19 cellular contexts compared by ENCODE assay signal in the genomic region with DNA sequence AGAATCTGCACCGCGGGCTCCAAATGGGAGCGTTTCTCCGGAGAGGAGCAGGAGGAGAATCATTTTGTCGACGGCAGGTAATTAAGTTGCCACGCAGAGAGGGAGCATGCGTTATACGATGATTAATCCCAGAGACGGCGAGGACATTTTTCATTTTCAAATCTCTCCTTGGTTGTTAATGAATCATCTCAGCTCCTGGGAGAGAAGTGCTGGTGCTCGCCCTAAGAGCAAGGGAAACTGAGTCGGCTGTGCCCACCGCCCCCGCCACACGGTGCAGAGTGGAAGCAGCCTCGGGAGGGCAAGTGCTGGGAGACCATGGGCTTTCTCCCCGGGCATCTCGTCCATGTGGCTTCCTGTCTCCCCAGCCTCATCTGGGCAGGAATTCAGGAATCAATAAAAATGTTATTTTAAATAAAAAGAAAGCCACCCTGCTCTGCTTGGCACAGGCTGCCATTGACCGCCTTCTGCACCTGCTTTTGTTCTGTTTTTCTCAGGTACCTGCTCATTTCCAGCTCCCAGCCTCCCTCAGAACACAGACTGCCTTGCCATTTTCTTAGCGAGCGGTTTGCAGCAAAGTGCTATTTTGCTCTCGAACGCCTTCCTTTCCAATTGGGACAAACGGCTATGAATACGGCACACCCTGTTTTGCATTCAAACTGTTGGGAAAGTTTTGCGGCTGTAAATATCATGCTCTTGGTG. TPM values are rescaled to one million over a fixed set of nuclear protein-coding genes. Genes with fewer than 3 reads are reported as not detected.
A peak's percentile ranks its signal among the peaks of the same experiment; 100 is the strongest.
DNase-seq lines count a peak whose midpoint lies in the region; ATAC-seq and TF ChIP-seq lines count a peak whose summit lies in the region.
"Had no signal": no experiment of that assay in that cellular context is flagged by ENCODE, and none has a peak within 500 bp of the region (broad histone marks: within the 10 kb centered on the region; RNA-seq: fewer than 3 reads in every experiment).

No MANE protein-coding gene starts in this region.

- H3K36me3 ChIP-seq in endodermal cell (ENCODE audit: control insufficient read depth, insufficient read depth, low read length): no peaks in the 10 kb centered on the region
- H3K36me3 ChIP-seq in neuronal stem cell (replicated peaks in 1 of 2; ENCODE audit: control insufficient read depth in 2 of 2, insufficient read depth in 2 of 2, low read length in 2 of 2): no peaks in the 10 kb centered on the region
- H3K36me3 ChIP-seq: gastrocnemius medialis, HAP-1 had no signal

- DNase-seq in natural killer cell treated with Interleukin-12 subunit alpha and Interleukin-12 subunit beta and Interleukin-15 and Interleukin-18, amount 100 ng/mL, for 72 hours (ENCODE audit: low spot score): peak; percentile 26
- DNase-seq in natural killer cell (no peak), endodermal cell (no peak), neuronal stem cell (ENCODE audit: low spot score) (no peak), HPDE6-E6E7 (ENCODE audit: extremely low spot score) (no peak), osteocyte (ENCODE audit: extremely low spot score, unreplicated experiment) (no peak), substantia nigra (lab: John Stamatoyannopoulos, UW) (no peak)
- DNase-seq in stimulated activated CD4-positive, alpha-beta T cell treated with anti-CD3 and anti-CD28 coated beads, Interleukin-4, amount 100 ng/mL, for 24 hours: no peak
- DNase-seq: gastrocnemius medialis; GDM1; NCI-H1436; stimulated activated CD4-positive, alpha-beta T cell treated with anti-CD3 and anti-CD28 coated beads, Interleukin-1b, Interleukin-23, amount 100 ng/mL, for 48 hours; stimulated activated naive CD8-positive, alpha-beta T cell treated with anti-CD3 and anti-CD28 coated beads, Interleukin-15, Interleukin-2, amounts not matched to agents 100 U/mL and 50 U/mL, for 24 hours; T1000 had no signal

- no peak overlapping the region for H3K14ac ChIP-seq in neuronal stem cell (ENCODE audit: low read length)

- no peak overlapping the region for H3K4ac ChIP-seq in neuronal stem cell (ENCODE audit: low read length)

- H3K9me3 Mint-ChIP-seq in natural killer cell treated with Interleukin-12 subunit alpha and Interleukin-12 subunit beta and Interleukin-15 and Interleukin-18, amount 100 ng/mL, for 72 hours: no peaks in the 10 kb centered on the region
- H3K9me3 Mint-ChIP-seq in natural killer cell (no peaks in the 10 kb centered on the region), endodermal cell (no peaks in the 10 kb centered on the region), osteocyte (ENCODE audit: unreplicated experiment) (no peaks in the 10 kb centered on the region)
- H3K9me3 Mint-ChIP-seq: activated T-helper 1 cell treated with anti-CD3 and anti-CD28 coated beads, Interleukin-12 subunit alpha, Interleukin-12 subunit beta, Interleukin-2, Interleukin-4 antibody, amounts not matched to agents 30 ng/mL and 10 ng/mL and 1 ng/mL, durations not matched to agents 14 hours and 24 hours and 36 hours had no signal

- no peak overlapping the region for H3K23ac ChIP-seq in neuronal stem cell (ENCODE audit: low read depth, low read length, poor library complexity)

- peak overlapping the region; percentile 20 for H2AK5ac ChIP-seq in neuronal stem cell (ENCODE audit: low read depth, low read length)

- no peak overlapping the region for H2AFZ ChIP-seq in neuronal stem cell (ENCODE audit: low read length)

- no peak overlapping the region for H3K4me3 Mint-ChIP-seq in natural killer cell treated with Interleukin-12 subunit alpha and Interleukin-12 subunit beta and Interleukin-15 and Interleukin-18, amount 100 ng/mL, for 72 hours
- H3K4me3 Mint-ChIP-seq in natural killer cell: no peak overlapping the region
- no peak overlapping the region for H3K4me3 Mint-ChIP-seq in endodermal cell
- no peak overlapping the region for H3K4me3 Mint-ChIP-seq in osteocyte (ENCODE audit: unreplicated experiment)
- H3K4me3 Mint-ChIP-seq: activated naive CD8-positive, alpha-beta T cell; activated T-helper 1 cell treated with anti-CD3 and anti-CD28 coated beads, Interleukin-12 subunit alpha, Interleukin-12 subunit beta, Interleukin-2, Interleukin-4 antibody, amounts not matched to agents 30 ng/mL and 10 ng/mL and 1 ng/mL, durations not matched to agents 14 hours and 24 hours and 36 hours had no signal

- 88 to 90% methylated on average over 25 to 27 of the region's 27 CpGs for WGBS in endodermal cell (ENCODE audit: insufficient coverage in 1 of 2, insufficient read length in 1 of 2), 2 experiments
- no CpG with 5 or more reads among the region's 27 CpGs for WGBS in neuronal stem cell (ENCODE audit: extremely low coverage in 2 of 2, insufficient read length in 2 of 2, insufficient replicate concordance in 1 of 2), 2 donors

- H3K79me1 ChIP-seq in neuronal stem cell (ENCODE audit: low read depth, low read length): no peaks in the 10 kb centered on the region

- H2BK5ac ChIP-seq in neuronal stem cell (ENCODE audit: low read length): no peak overlapping the region

- no peak for TF ChIP-seq CTCF in natural killer cell (IDR thresholded peaks at IDR 0.05)
- no peak for TF ChIP-seq CTCF in endodermal cell (conservative IDR thresholded peaks at IDR 0.05)
- no peak for TF ChIP-seq CTCF in osteocyte (IDR thresholded peaks at IDR 0.05)

- H2BK120ac ChIP-seq in neuronal stem cell (ENCODE audit: low read depth, low read length): no peak overlapping the region

- peak overlapping the region; percentile 34 for H3K18ac ChIP-seq in neuronal stem cell (ENCODE audit: low read length)

- no peak overlapping the region for H4K8ac ChIP-seq in neuronal stem cell (ENCODE audit: low read depth, low read length)

- no peak overlapping the region for H2BK12ac ChIP-seq in neuronal stem cell (ENCODE audit: low read length)

- no peaks in the 10 kb centered on the region for H3K36me3 Mint-ChIP-seq in natural killer cell treated with Interleukin-12 subunit alpha and Interleukin-12 subunit beta and Interleukin-15 and Interleukin-18, amount 100 ng/mL, for 72 hours
- H3K36me3 Mint-ChIP-seq in natural killer cell (no peaks in the 10 kb centered on the region), endodermal cell (ENCODE audit: low read depth) (no peaks in the 10 kb centered on the region), osteocyte (ENCODE audit: unreplicated experiment) (no peaks in the 10 kb centered on the region)
- H3K36me3 Mint-ChIP-seq: activated naive CD8-positive, alpha-beta T cell had no signal

- intact Hi-C loops in natural killer cell (cut with micrococcal nuclease): no loop called here

- H3K27me3 ChIP-seq in endodermal cell (ENCODE audit: control insufficient read depth, insufficient read depth, low read length, poor library complexity, severe bottlenecking) (no peaks in the 10 kb centered on the region), neuronal stem cell (ENCODE audit: control insufficient read depth in 3 of 3, insufficient read depth in 3 of 3, low read depth in 1 of 3, low read length in 3 of 3) (peaks cover 0 to 20% (median 0%) of the 10 kb centered on the region in 3 experiments)

- no peaks in the 10 kb centered on the region for H3K27me3 Mint-ChIP-seq in natural killer cell treated with Interleukin-12 subunit alpha and Interleukin-12 subunit beta and Interleukin-15 and Interleukin-18, amount 100 ng/mL, for 72 hours
- no peaks in the 10 kb centered on the region for H3K27me3 Mint-ChIP-seq in natural killer cell (ENCODE audit: low read depth in 2 of 2)
- peaks cover 1% of the 10 kb centered on the region for H3K27me3 Mint-ChIP-seq in endodermal cell (ENCODE audit: insufficient read depth)
- peaks cover 22% of the 10 kb centered on the region for H3K27me3 Mint-ChIP-seq in osteocyte (ENCODE audit: unreplicated experiment)
- H3K27me3 Mint-ChIP-seq: activated naive CD8-positive, alpha-beta T cell had no signal

- H3K9ac ChIP-seq in endodermal cell (ENCODE audit: extremely low read depth, low read length, poor library complexity, severe bottlenecking): no peak overlapping the region
- H3K9ac ChIP-seq in neuronal stem cell (ENCODE audit: low read depth, low read length, poor library complexity): no peak overlapping the region

- no peak for ATAC-seq in natural killer cell treated with Interleukin-12 subunit alpha and Interleukin-12 subunit beta and Interleukin-15 and Interleukin-18, amount 100 ng/mL, for 72 hours
- no peak for ATAC-seq in natural killer cell
- ATAC-seq: gastrocnemius medialis; GM12878; stimulated activated naive CD8-positive, alpha-beta T cell treated with anti-CD3 and anti-CD28 coated beads, Interleukin-15, Interleukin-2, amounts not matched to agents 100 U/mL and 50 U/mL, for 24 hours had no signal

- H3K4me2 ChIP-seq in neuronal stem cell (ENCODE audit: insufficient read depth, low read length, poor library complexity, severe bottlenecking): no peak overlapping the region

- H3K27ac ChIP-seq in endodermal cell (ENCODE audit: low read depth, low read length) (peak overlapping the region; percentile 36), neuronal stem cell (replicated peaks; ENCODE audit: low read length) (no peak overlapping the region), substantia nigra (ENCODE audit: low read depth, low read length, poor library complexity, severe bottlenecking) (no peak overlapping the region)
- H3K27ac ChIP-seq: gastrocnemius medialis had no signal

- H2BK15ac ChIP-seq in neuronal stem cell (ENCODE audit: low read length): no peak overlapping the region

- H3K9me3 ChIP-seq in endodermal cell (ENCODE audit: control insufficient read depth, low read length) (no peaks in the 10 kb centered on the region), neuronal stem cell (replicated peaks in 1 of 2; ENCODE audit: control insufficient read depth in 2 of 2, insufficient read depth in 1 of 2, low read depth in 1 of 2, low read length in 2 of 2) (no peaks in the 10 kb centered on the region)
- H3K9me3 ChIP-seq: gastrocnemius medialis had no signal

- H4K91ac ChIP-seq in neuronal stem cell (ENCODE audit: low read depth, low read length, poor library complexity): no peak overlapping the region

- H3K4me3 ChIP-seq in endodermal cell (ENCODE audit: low read length) (no peak overlapping the region), neuronal stem cell (ENCODE audit: low read length in 2 of 2) (no peak overlapping the region)
- H3K4me3 ChIP-seq: gastrocnemius medialis, GM12878, HAP-1 had no signal

- H3K4me1 Mint-ChIP-seq in natural killer cell treated with Interleukin-12 subunit alpha and Interleukin-12 subunit beta and Interleukin-15 and Interleukin-18, amount 100 ng/mL, for 72 hours (ENCODE audit: low read depth in 2 of 2): no peaks in the 10 kb centered on the region
- H3K4me1 Mint-ChIP-seq in natural killer cell: no peaks in the 10 kb centered on the region
- peaks cover 6% of the 10 kb centered on the region for H3K4me1 Mint-ChIP-seq in endodermal cell
- H3K4me1 Mint-ChIP-seq in osteocyte (ENCODE audit: unreplicated experiment): no peaks in the 10 kb centered on the region

- H3K4me1 ChIP-seq in endodermal cell (ENCODE audit: control insufficient read depth, insufficient read depth, low read length) (peaks cover 6% of the 10 kb centered on the region), neuronal stem cell (ENCODE audit: control insufficient read depth in 2 of 2, insufficient read depth in 1 of 2, low read depth in 1 of 2, low read length in 2 of 2) (peaks cover 0 to 28% of the 10 kb centered on the region in 2 donors)
- H3K4me1 ChIP-seq: gastrocnemius medialis, HAP-1 had no signal

- H3K27ac Mint-ChIP-seq in natural killer cell treated with Interleukin-12 subunit alpha and Interleukin-12 subunit beta and Interleukin-15 and Interleukin-18, amount 100 ng/mL, for 72 hours: no peak overlapping the region
- H3K27ac Mint-ChIP-seq in natural killer cell: no peak overlapping the region
- H3K27ac Mint-ChIP-seq in endodermal cell: no peak overlapping the region
- no peak overlapping the region for H3K27ac Mint-ChIP-seq in osteocyte (ENCODE audit: unreplicated experiment)
- H3K27ac Mint-ChIP-seq: activated naive CD8-positive, alpha-beta T cell; activated T-helper 1 cell treated with anti-CD3 and anti-CD28 coated beads, Interleukin-12 subunit alpha, Interleukin-12 subunit beta, Interleukin-2, Interleukin-4 antibody, amounts not matched to agents 30 ng/mL and 10 ng/mL and 1 ng/mL, durations not matched to agents 14 hours and 24 hours and 36 hours; CD14-positive monocyte had no signal

RNA-seq across cellular contexts. Expression of gene FCN1, which starts 24.9 kb away (rescaled TPM):
- total RNA-seq in natural killer cell treated with Interleukin-12 subunit alpha and Interleukin-12 subunit beta and Interleukin-15 and Interleukin-18, amount 100 ng/mL, for 72 hours: not detected
- total RNA-seq in natural killer cell (10 to 100 TPM; 22.7 to 70.3 (median 26.9) TPM), endodermal cell (not detected), osteocyte (not detected in 2 replicates)
- not detected for polyA plus RNA-seq in endodermal cell (2013, experiment 1 of 2)
- not detected for polyA plus RNA-seq in endodermal cell (2013, experiment 2 of 2)
- not detected for polyA plus RNA-seq in neuronal stem cell (2013, experiment 1 of 2)
- polyA plus RNA-seq in neuronal stem cell (2013, experiment 2 of 2): not detected
- total RNA-seq: activated T-helper 1 cell treated with anti-CD3 and anti-CD28 coated beads, Interleukin-12 subunit alpha, Interleukin-12 subunit beta, Interleukin-2, Interleukin-4 antibody, amounts not matched to agents 30 ng/mL and 10 ng/mL and 1 ng/mL, durations not matched to agents 14 hours and 24 hours and 36 hours had no signal
- polyA plus RNA-seq: GM12878 had no signal

Comparison
In these comparisons a context has a peak if more than half of its experiments do, and no peak if none do; other contexts are left out.
1. RNA of gene FCN1, which starts 24.9 kb away (total RNA-seq): 22.7 to 70.3 TPM in natural killer cell; not detected in natural killer cell treated with Interleukin-12 subunit alpha and Interleukin-12 subunit beta and Interleukin-15 and Interleukin-18, amount 100 ng/mL, for 72 hours, not detected in endodermal cell and not detected in osteocyte; every median in the first group is over 10 times any median in the second.